21 cellular contexts compared by ENCODE assay signal in the genomic region with DNA sequence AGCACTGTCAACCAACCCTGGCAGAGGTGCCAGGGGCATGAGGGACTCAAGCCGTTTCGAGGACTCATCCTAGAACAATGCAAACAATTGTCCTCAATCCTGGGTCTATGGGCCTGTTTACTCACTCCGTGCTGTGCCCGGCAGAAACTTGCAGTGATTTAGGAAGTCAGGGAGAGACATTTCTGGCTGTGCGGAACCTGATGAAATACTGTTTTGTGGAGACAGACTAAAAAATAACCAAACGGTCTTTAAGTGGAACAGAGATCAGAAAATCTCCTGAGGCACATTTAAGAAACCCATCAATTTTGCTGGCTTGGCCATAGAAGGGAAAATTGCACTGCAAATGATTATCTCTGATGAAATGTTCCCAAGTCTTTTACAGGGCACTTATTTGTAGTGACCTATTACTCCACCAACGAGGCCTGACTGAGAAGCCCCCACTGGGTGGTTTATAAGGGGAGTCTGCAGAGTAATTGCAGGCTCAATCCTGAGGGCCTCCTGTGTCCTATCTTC.
DNase-seq lines count a peak whose midpoint lies in the region; ATAC-seq and TF ChIP-seq lines count a peak whose summit lies in the region.
"Had no signal": no experiment of that assay in that cellular context is flagged by ENCODE, and none has a peak within 500 bp of the region (broad histone marks: within the 10 kb centered on the region; RNA-seq: fewer than 3 reads in every experiment).

No MANE protein-coding gene starts in this region.

- H3K27ac Mint-ChIP-seq in MCF 10A (ENCODE audit: low read depth, unreplicated experiment): no peak overlapping the region
- H3K27ac Mint-ChIP-seq: activated B cell treated with CpG ODN at 0.5 μM for 24 hours, CD14-positive monocyte had no signal

- no peaks in the 10 kb centered on the region for H3K9me3 Mint-ChIP-seq in MCF 10A (ENCODE audit: unreplicated experiment)
- H3K9me3 Mint-ChIP-seq: activated B cell treated with CpG ODN at 0.5 μM for 24 hours had no signal

- H3K9me3 ChIP-seq in mammary epithelial cell (replicated peaks; ENCODE audit: insufficient read depth, low read length) (no peaks in the 10 kb centered on the region), osteoblast (ENCODE audit: low read depth, low read length) (no peaks in the 10 kb centered on the region)
- H3K9me3 ChIP-seq: adrenal gland, mucosa of descending colon, neutrophil, testis had no signal

- H3K36me3 Mint-ChIP-seq in MCF 10A (ENCODE audit: insufficient read depth, unreplicated experiment): no peaks in the 10 kb centered on the region
- H3K36me3 Mint-ChIP-seq: CD14-positive monocyte had no signal

- DNase-seq in mammary epithelial cell (peak; percentile 46), MCF 10A (ENCODE audit: unreplicated experiment) (no peak), fibroblast of peridontal ligament (ENCODE audit: extremely low read depth) (peak; percentile 60), osteoblast (ENCODE audit: insufficient read length, low spot score, missing footprints) (peak; percentile 79), retina (no peak)
- DNase-seq: 8988T; activated B cell treated with CpG ODN at 0.5 μM for 24 hours; activated CD8-positive, alpha-beta memory T cell treated with anti-CD3 and anti-CD28 coated beads for 24 hours; adrenal gland; central memory CD4-positive, alpha-beta T cell; effector CD8-positive, alpha-beta T cell; Kasumi-1; left colon; mucosa of descending colon; testis had no signal

- no peak overlapping the region for H3K27ac ChIP-seq in mammary epithelial cell (ENCODE audit: insufficient read depth, low read depth, low read length)
- no peak overlapping the region for H3K27ac ChIP-seq in osteoblast (ENCODE audit: low read depth, low read length)
- H3K27ac ChIP-seq: adrenal gland, neutrophil, testis had no signal

- no peak overlapping the region for H3K4me2 ChIP-seq in mammary epithelial cell (ENCODE audit: insufficient read depth, low read depth, low read length)
- no peak overlapping the region for H3K4me2 ChIP-seq in osteoblast (ENCODE audit: insufficient read depth, low read length)

- POLR2A ChIA-PET in MCF 10A (lab: Yijun Ruan, JAX): no interaction called here

- H3K4me1 ChIP-seq in mammary epithelial cell (ENCODE audit: insufficient read depth, low read length): no peaks in the 10 kb centered on the region
- H3K4me1 ChIP-seq in osteoblast (ENCODE audit: insufficient read depth, low read length): no peaks in the 10 kb centered on the region
- H3K4me1 ChIP-seq: adrenal gland, testis had no signal

- intact Hi-C loops in mammary epithelial cell (cut with micrococcal nuclease): no loop called here
- intact Hi-C loops in MCF 10A (cut with micrococcal nuclease): no loop called here

- H3K27me3 Mint-ChIP-seq in MCF 10A (ENCODE audit: insufficient read depth, unreplicated experiment): no peaks in the 10 kb centered on the region
- H3K27me3 Mint-ChIP-seq: activated B cell treated with CpG ODN at 0.5 μM for 24 hours had no signal

- H3K4me3 ChIP-seq in mammary epithelial cell (replicated peaks in 1 of 3; ENCODE audit: insufficient read depth in 1 of 3, low read depth in 2 of 3, low read length in 3 of 3): no peak overlapping the region
- H3K4me3 ChIP-seq in osteoblast (ENCODE audit: insufficient read depth, low read length): no peak overlapping the region
- H3K4me3 ChIP-seq: adrenal gland, mucosa of descending colon, testis had no signal

- no peaks in the 10 kb centered on the region for H3K4me1 Mint-ChIP-seq in MCF 10A (ENCODE audit: insufficient read depth, unreplicated experiment)
- H3K4me1 Mint-ChIP-seq: activated B cell treated with CpG ODN at 0.5 μM for 24 hours, CD14-positive monocyte had no signal

- no peak overlapping the region for H3K4me3 Mint-ChIP-seq in MCF 10A (ENCODE audit: unreplicated experiment)
- H3K4me3 Mint-ChIP-seq: activated B cell treated with CpG ODN at 0.5 μM for 24 hours, CD14-positive monocyte had no signal

- in situ Hi-C loops in mammary epithelial cell (cut with MboI; ENCODE audit: low sequenced_read_pairs in 2 of 2): no loop called here

- 76% methylated on average over 7 of the region's 7 CpGs for WGBS in mammary epithelial cell (ENCODE audit: low coverage, missing lambda C conversion rate)

- dilution Hi-C loops in mammary epithelial cell (cut with HindIII; ENCODE audit: low sequenced_read_pairs): no loop called here

- H3K9ac ChIP-seq in mammary epithelial cell (ENCODE audit: insufficient read depth, low read length): no peak overlapping the region

- TF ChIP-seq CTCF in mammary epithelial cell (conservative IDR thresholded peaks at IDR 0.05 in 1 of 2, IDR thresholded peaks at IDR 0.05 in 1 of 2; ENCODE audit: extremely low read depth in 1 of 2, insufficient read depth in 1 of 2, low read depth in 1 of 2, low read length in 2 of 2): no peak
- no peak for TF ChIP-seq CTCF in MCF 10A (IDR thresholded peaks at IDR 0.05; ENCODE audit: unreplicated experiment)
- no peak for TF ChIP-seq CTCF in osteoblast (IDR thresholded peaks at IDR 0.05; ENCODE audit: extremely low read depth, low read depth, low read length)

- no peak for ATAC-seq in HG03135 (IDR thresholded peaks at IDR 0.05; ENCODE audit: unreplicated experiment)
- no peak for ATAC-seq in GM18867 (IDR thresholded peaks at IDR 0.05; ENCODE audit: unreplicated experiment)
- no peak for ATAC-seq in GM18907 (IDR thresholded peaks at IDR 0.05; ENCODE audit: unreplicated experiment)
- ATAC-seq: HCT116, left colon, mucosa of descending colon had no signal

- no peaks in the 10 kb centered on the region for H3K36me3 ChIP-seq in mammary epithelial cell (ENCODE audit: insufficient read depth, low read length)
- no peaks in the 10 kb centered on the region for H3K36me3 ChIP-seq in osteoblast (ENCODE audit: insufficient read depth, low read length)
- H3K36me3 ChIP-seq: adrenal gland, neutrophil had no signal

- H3K79me2 ChIP-seq in mammary epithelial cell (ENCODE audit: insufficient read depth, low read length) (no peaks in the 10 kb centered on the region), osteoblast (ENCODE audit: insufficient read depth, low read length) (no peaks in the 10 kb centered on the region)

- H2AFZ ChIP-seq in mammary epithelial cell (ENCODE audit: low read depth, low read length) (no peak overlapping the region), osteoblast (ENCODE audit: low read length) (peak overlapping the region; percentile 37)

- no peaks in the 10 kb centered on the region for H3K27me3 ChIP-seq in mammary epithelial cell (ENCODE audit: insufficient read depth, low read length)
- no peaks in the 10 kb centered on the region for H3K27me3 ChIP-seq in osteoblast (ENCODE audit: insufficient read depth, low read length)
- H3K27me3 ChIP-seq: adrenal gland, neutrophil, testis had no signal

- no TSS peak for BruUV-seq in mammary epithelial cell (replicated peaks; lab: Mats Ljungman, UMichigan)
- BruUV-seq in MCF 10A (replicated peaks; lab: Mats Ljungman, UMichigan): no TSS peak

- H4K20me1 ChIP-seq in mammary epithelial cell (ENCODE audit: insufficient read depth, low read length) (no peaks in the 10 kb centered on the region), osteoblast (ENCODE audit: insufficient read depth, low read length) (no peaks in the 10 kb centered on the region)

- CTCF ChIA-PET in mammary epithelial cell (lab: Charles Lee; ENCODE audit: low non-redundant PET): no interaction called here
- CTCF ChIA-PET in MCF 10A (lab: Yijun Ruan, JAX): interaction anchor here (0.9 kb wide), 1 partner anchor 1143 kb away, joined by 3 read pairs; no protein-coding TSS in a partner anchor

Comparison
In these comparisons a context has a peak if more than half of its experiments do, and no peak if none do; other contexts are left out.
1. DNase-seq: peak in mammary epithelial cell (single experiment), fibroblast of peridontal ligament (single experiment) and osteoblast (single experiment); none in MCF 10A (single experiment) and retina (single experiment).